18 cellular contexts compared by ENCODE assay signal in the genomic region with DNA sequence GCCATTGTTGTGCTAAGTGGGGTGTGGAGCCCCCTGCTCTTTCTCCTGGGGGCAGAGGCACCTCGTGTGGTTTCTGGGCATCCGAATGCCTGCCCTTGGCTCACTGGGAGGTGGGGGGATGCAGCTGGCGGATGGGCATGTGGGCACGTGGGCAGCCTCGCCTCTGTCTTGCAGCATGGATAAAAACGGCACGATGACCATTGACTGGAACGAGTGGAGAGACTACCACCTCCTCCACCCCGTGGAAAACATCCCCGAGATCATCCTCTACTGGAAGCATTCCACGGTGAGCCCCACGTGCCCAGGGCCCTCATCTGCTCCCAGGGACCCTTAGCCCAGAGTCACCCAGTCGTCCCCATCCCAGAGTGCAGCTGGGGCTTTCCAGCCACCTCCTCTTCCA. TPM values are rescaled to one million over a fixed set of nuclear protein-coding genes. Genes with fewer than 3 reads are reported as not detected.
A peak's percentile ranks its signal among the peaks of the same experiment; 100 is the strongest.
DNase-seq lines count a peak whose midpoint lies in the region; ATAC-seq, FAIRE-seq and TF ChIP-seq lines count a peak whose summit lies in the region.
"Had no signal": no experiment of that assay in that cellular context is flagged by ENCODE, and none has a peak within 500 bp of the region (broad histone marks: within the 10 kb centered on the region; RNA-seq: fewer than 3 reads in every experiment).

No MANE protein-coding gene starts in this region.

- no peak for TF ChIP-seq RAD21 in IMR-90 (IDR thresholded peaks at IDR 0.05; ENCODE audit: low read length)

- intact Hi-C loops in IMR-90 (cut with micrococcal nuclease) = no loop called here
- intact Hi-C loops in kidney (cut with DNase I) = no loop called here
- intact Hi-C loops in CD4-positive, alpha-beta T cell (cut with DNase I, micrococcal nuclease) = loop anchor here in 1 of 2 experiments (5.0 to 10.0 kb wide), 2 partner anchors 47 to 150 kb away; no protein-coding TSS in a partner anchor

- no peak for TF ChIP-seq POLR2A in IMR-90 (IDR thresholded peaks at IDR 0.05; ENCODE audit: low read depth, low read length)

- peak overlapping the region; percentile 12 for H3K27ac Mint-ChIP-seq in progenitor cell of endocrine pancreas
- H3K27ac Mint-ChIP-seq in CD4-positive, alpha-beta T cell = no peak overlapping the region

- 94% methylated on average over 6 of the region's 13 CpGs; no CpG with 5 or more reads in 1 of the 2 experiments for WGBS in IMR-90 (ENCODE audit: extremely low coverage in 2 of 2, insufficient read length in 1 of 2), 2 experiments

- H3K18ac ChIP-seq in IMR-90 (ENCODE audit: low read depth, low read length) = no peak overlapping the region

- dilution Hi-C loops in IMR-90 (cut with HindIII; ENCODE audit: low sequenced_read_pairs, unreplicated experiment) = no loop called here

- H3K4me2 ChIP-seq in IMR-90 (ENCODE audit: low read depth, low read length) = no peak overlapping the region

- peak overlapping the region; percentile 34 for H2AK9ac ChIP-seq in IMR-90 (replicated peaks; ENCODE audit: low read depth, low read length, poor library complexity)

- H4K91ac ChIP-seq in IMR-90 (ENCODE audit: insufficient read depth, low read depth, low read length) = no peak overlapping the region

- peaks cover 56% of the 10 kb centered on the region for H3K36me3 ChIP-seq in IMR-90 (ENCODE audit: control insufficient read depth, insufficient read depth, low read length)
- peaks cover 33 to 49% of the 10 kb centered on the region in 2 donors for H3K36me3 ChIP-seq in kidney (ENCODE audit: control insufficient read depth in 1 of 2, insufficient read depth in 2 of 2, low read length in 2 of 2)

- H3K27me3 ChIP-seq in IMR-90 (ENCODE audit: control insufficient read depth, insufficient read depth, low read length) = no peaks in the 10 kb centered on the region
- no peaks in the 10 kb centered on the region for H3K27me3 ChIP-seq in CD4-positive, alpha-beta T cell (ENCODE audit: control insufficient read depth, insufficient read depth, low read length)
- H3K27me3 ChIP-seq: Peyer's patch had no signal

- no peak overlapping the region for H4K5ac ChIP-seq in IMR-90 (ENCODE audit: low read depth, low read length)

- peaks cover 10% of the 10 kb centered on the region for H3K36me3 Mint-ChIP-seq in progenitor cell of endocrine pancreas (ENCODE audit: insufficient read depth)
- peaks cover 68% of the 10 kb centered on the region for H3K36me3 Mint-ChIP-seq in CD4-positive, alpha-beta T cell (ENCODE audit: low read depth)
- H3K36me3 Mint-ChIP-seq: natural killer cell had no signal

- H3K4me3 ChIP-seq in IMR-90 (ENCODE audit: insufficient read depth, low read depth, low read length) (no peak overlapping the region), kidney (ENCODE audit: low read length in 2 of 2) (peak overlapping the region in 1 of 2 donors; percentile 30)
- H3K4me3 ChIP-seq: Peyer's patch had no signal

- ATAC-seq in IMR-90 (ENCODE audit: low read depth) (no peak), GM18498 (IDR thresholded peaks at IDR 0.05; ENCODE audit: unreplicated experiment) (no peak)
- ATAC-seq in CD4-positive, alpha-beta T cell (ENCODE audit: poor library complexity) = no peak
- ATAC-seq: natural killer cell had no signal

- no peak overlapping the region for H2AK5ac ChIP-seq in IMR-90 (ENCODE audit: low read depth, low read length)

- no peak overlapping the region for H2AFZ ChIP-seq in IMR-90 (replicated peaks; ENCODE audit: low read length, poor library complexity)

- H3K14ac ChIP-seq in IMR-90 (replicated peaks; ENCODE audit: low read depth, low read length) = no peak overlapping the region

- no peak overlapping the region for H3K4me3 Mint-ChIP-seq in progenitor cell of endocrine pancreas (ENCODE audit: low read depth)
- H3K4me3 Mint-ChIP-seq in CD4-positive, alpha-beta T cell = no peak overlapping the region
- H3K4me3 Mint-ChIP-seq: activated naive CD8-positive, alpha-beta T cell; natural killer cell had no signal

- peaks cover 25% of the 10 kb centered on the region; the same call in 1 of the 2 replicates for H3K9me1 ChIP-seq in IMR-90 (ENCODE audit: insufficient read depth, low read length)

- peak overlapping the region; percentile 57 for H3K27ac ChIP-seq in C4-2B
- H3K27ac ChIP-seq in IMR-90 (ENCODE audit: insufficient read depth, low read length) = no peak overlapping the region
- H3K27ac ChIP-seq in kidney (ENCODE audit: low read depth in 2 of 2, low read length in 2 of 2) = peak overlapping the region; percentile 86 to 98
- no peak overlapping the region for H3K27ac ChIP-seq in CD4-positive, alpha-beta T cell (ENCODE audit: low read depth, low read length)
- H3K27ac ChIP-seq: epithelial cell of prostate had no signal

- no peaks in the 10 kb centered on the region for H3K9me3 ChIP-seq in IMR-90 (ENCODE audit: control insufficient read depth, insufficient read depth, low read length)
- H3K9me3 ChIP-seq in kidney (ENCODE audit: control insufficient read depth in 1 of 2, low read length in 2 of 2) = no peaks in the 10 kb centered on the region
- no peaks in the 10 kb centered on the region for H3K9me3 ChIP-seq in CD4-positive, alpha-beta T cell (ENCODE audit: control insufficient read depth, low read length)
- H3K9me3 ChIP-seq: Peyer's patch had no signal

- H2BK15ac ChIP-seq in IMR-90 (ENCODE audit: low read depth, low read length) = no peak overlapping the region

- peaks cover 27 to 82% of the 10 kb centered on the region in 2 experiments for H3K79me1 ChIP-seq in IMR-90 (ENCODE audit: low read depth in 1 of 2, low read length in 2 of 2)

- peaks cover 21% of the 10 kb centered on the region for H3K4me1 Mint-ChIP-seq in progenitor cell of endocrine pancreas (ENCODE audit: low read depth)
- H3K4me1 Mint-ChIP-seq in CD4-positive, alpha-beta T cell (ENCODE audit: low read depth) = peaks cover 58% of the 10 kb centered on the region

- H3K56ac ChIP-seq in IMR-90 (ENCODE audit: extremely low read depth, insufficient read depth, low read length) = no peak overlapping the region

- H3K9ac ChIP-seq in IMR-90 (ENCODE audit: low read depth, low read length) = no peak overlapping the region
- H3K9ac ChIP-seq in kidney (ENCODE audit: low read length in 2 of 2) = peak overlapping the region in 1 of 2 donors; percentile 69

- no peak for FAIRE-seq in kidney (lab: Jason Lieb, UNC)

- TF ChIP-seq CTCF in C4-2B (conservative IDR thresholded peaks at IDR 0.05) = no peak
- no peak for TF ChIP-seq CTCF in IMR-90 (conservative IDR thresholded peaks at IDR 0.05; ENCODE audit: low read depth, low read length)
- TF ChIP-seq CTCF in kidney (IDR thresholded peaks at IDR 0.05; ENCODE audit: borderline replicate concordance, extremely low read depth, insufficient read depth) = no peak
- TF ChIP-seq CTCF in progenitor cell of endocrine pancreas (IDR thresholded peaks at IDR 0.05; ENCODE audit: unreplicated experiment) = no peak
- TF ChIP-seq CTCF in CD4-positive, alpha-beta T cell (IDR thresholded peaks at IDR 0.05) = no peak

- H2BK120ac ChIP-seq in IMR-90 (ENCODE audit: low read depth, low read length) = no peak overlapping the region

- no peaks in the 10 kb centered on the region for H3K27me3 Mint-ChIP-seq in progenitor cell of endocrine pancreas
- no peaks in the 10 kb centered on the region for H3K27me3 Mint-ChIP-seq in CD4-positive, alpha-beta T cell
- H3K27me3 Mint-ChIP-seq: activated naive CD8-positive, alpha-beta T cell had no signal

- no peak for DNase-seq in IMR-90
- DNase-seq in kidney = peak; percentile 51
- no peak for DNase-seq in progenitor cell of endocrine pancreas (ENCODE audit: low spot score, unreplicated experiment)
- DNase-seq in NCI-H69 (lab: John Stamatoyannopoulos, UW) = no peak
- no peak for DNase-seq in CD4-positive, alpha-beta T cell
- DNase-seq in NCI-H510A (lab: John Stamatoyannopoulos, UW) = no peak
- DNase-seq: DMS79 treated with DMSO at 0.1 percent for 48 hours, natural killer cell, NCI-H187, NCI-H526 treated with DMSO at 0.1 percent for 48 hours, SW 1271 had no signal

- POLR2A ChIA-PET in IMR-90 (lab: Charles Lee; ENCODE audit: unreplicated experiment) = no interaction called here
- POLR2A ChIA-PET in CD4-positive, alpha-beta T cell (lab: Charles Lee) = interaction anchor here (0.6 kb wide), 1 partner anchor 21 kb away, joined by 3 read pairs; no protein-coding TSS in a partner anchor

- H3K4ac ChIP-seq in IMR-90 (ENCODE audit: low read depth, low read length) = no peak overlapping the region

- no peak overlapping the region for H3K23ac ChIP-seq in IMR-90 (ENCODE audit: low read depth, low read length)

- peaks cover 25% of the 10 kb centered on the region for H3K4me1 ChIP-seq in IMR-90 (ENCODE audit: control insufficient read depth, insufficient read depth, low read length)
- peaks cover 58% of the 10 kb centered on the region in 2 donors for H3K4me1 ChIP-seq in kidney (ENCODE audit: control insufficient read depth in 1 of 2, insufficient read depth in 1 of 2, low read depth in 1 of 2, low read length in 2 of 2)

- H2BK20ac ChIP-seq in IMR-90 (ENCODE audit: low read depth, low read length) = no peak overlapping the region

- H3K9me3 Mint-ChIP-seq in progenitor cell of endocrine pancreas (ENCODE audit: low read depth) = no peaks in the 10 kb centered on the region
- no peaks in the 10 kb centered on the region for H3K9me3 Mint-ChIP-seq in CD4-positive, alpha-beta T cell
- H3K9me3 Mint-ChIP-seq: natural killer cell had no signal

- BruUV-seq in IMR-90 (replicated peaks; lab: Mats Ljungman, UMichigan) = no TSS peak

- peaks cover 45% of the 10 kb centered on the region for H4K20me1 ChIP-seq in IMR-90 (ENCODE audit: insufficient read depth, low read length)

- CTCF ChIA-PET in IMR-90 (lab: Yijun Ruan, JAX) = no interaction called here
- CTCF ChIA-PET in CD4-positive, alpha-beta T cell (lab: Charles Lee) = no interaction called here

- no peak overlapping the region for H2BK5ac ChIP-seq in IMR-90 (ENCODE audit: low read depth, low read length, poor library complexity, severe bottlenecking)

- H4K8ac ChIP-seq in IMR-90 (ENCODE audit: low read depth in 2 of 2, low read length in 2 of 2) = no peak overlapping the region

- in situ Hi-C loops in IMR-90 (cut with MboI; ENCODE audit: low sequenced_read_pairs) = no loop called here

RNA-seq across cellular contexts. Expression of a gene that starts 25.3 kb away (rescaled TPM):
- 90.3 and 107 TPM in 2 replicates for total RNA-seq in IMR-90 (2012; rRNA removed)
- 99.2 and 100 TPM in 2 replicates for polyA plus RNA-seq in IMR-90 (2012; rRNA removed)
- 69.7 and 115 TPM in 2 replicates for polyA plus RNA-seq in IMR-90 (2012; cell fraction: cytosol; rRNA removed)
- polyA plus RNA-seq in IMR-90 (2012; cell fraction: nucleus; rRNA removed; ENCODE audit: low replicate concordance) = 116 and 217 TPM in 2 replicates
- total RNA-seq in kidney = 64.1 TPM
- polyA plus RNA-seq in kidney (ENCODE audit: insufficient read depth, low read depth, low replicate concordance) = 117 TPM
- 60.4 and 61.5 TPM in 2 replicates for total RNA-seq in progenitor cell of endocrine pancreas
- total RNA-seq in CD4-positive, alpha-beta T cell = 10 to 100 TPM; 43.7 to 43.8 TPM

RNA-seq across cellular contexts. Expression of a gene that starts 34.2 kb away (rescaled TPM):
- total RNA-seq in IMR-90 (2012; rRNA removed) = 17.9 and 20.3 TPM in 2 replicates
- polyA plus RNA-seq in IMR-90 (2012; rRNA removed) = 14.0 and 19.1 TPM in 2 replicates
- 11.0 and 16.7 TPM in 2 replicates for polyA plus RNA-seq in IMR-90 (2012; cell fraction: cytosol; rRNA removed)
- polyA plus RNA-seq in IMR-90 (2012; cell fraction: nucleus; rRNA removed; ENCODE audit: low replicate concordance) = 61.0 and 98.5 TPM in 2 replicates
- 24.9 TPM for total RNA-seq in kidney
- 20.4 TPM for polyA plus RNA-seq in kidney (ENCODE audit: insufficient read depth, low read depth, low replicate concordance)
- total RNA-seq in progenitor cell of endocrine pancreas = 9.7 and 10.0 TPM in 2 replicates
- 10 to 100 TPM; 16.9 to 17.7 TPM for total RNA-seq in CD4-positive, alpha-beta T cell

RNA-seq across cellular contexts. Expression of a gene that starts 35.1 kb away (rescaled TPM):
- total RNA-seq in IMR-90 (2012; rRNA removed) (8.3 and 9.7 TPM in 2 replicates), kidney (12.3 TPM), progenitor cell of endocrine pancreas (9.6 and 10.8 TPM in 2 replicates)
- polyA plus RNA-seq in IMR-90 (2012; rRNA removed) (10.1 and 10.4 TPM in 2 replicates), kidney (ENCODE audit: insufficient read depth, low read depth, low replicate concordance) (9.7 TPM)
- polyA plus RNA-seq in IMR-90 (2012; cell fraction: cytosol; rRNA removed) = 7.8 and 9.2 TPM in 2 replicates
- polyA plus RNA-seq in IMR-90 (2012; cell fraction: nucleus; rRNA removed; ENCODE audit: low replicate concordance) = 3.5 and 5.6 TPM in 2 replicates
- 10 to 100 TPM; 11.5 to 16.8 TPM for total RNA-seq in CD4-positive, alpha-beta T cell

RNA-seq across cellular contexts. Expression of a gene that starts 47.1 kb away (rescaled TPM):
- total RNA-seq in IMR-90 (2012; rRNA removed) (not detected in 2 replicates), kidney (198 TPM), progenitor cell of endocrine pancreas (not detected in 2 replicates)
- polyA plus RNA-seq in IMR-90 (2012; rRNA removed) (not detected in 2 replicates), kidney (ENCODE audit: insufficient read depth, low read depth, low replicate concordance) (8.2 TPM)
- not detected in 2 replicates for polyA plus RNA-seq in IMR-90 (2012; cell fraction: cytosol; rRNA removed)
- polyA plus RNA-seq in IMR-90 (2012; cell fraction: nucleus; rRNA removed; ENCODE audit: low replicate concordance) = not detected in 2 replicates
- not detected for total RNA-seq in CD4-positive, alpha-beta T cell
- total RNA-seq: cerebellum, LHCN-M2 had no signal

RNA-seq across cellular contexts. Expression of a gene that starts 57.9 kb away (rescaled TPM):
- 25.1 and 27.5 TPM in 2 replicates for total RNA-seq in IMR-90 (2012; rRNA removed)
- polyA plus RNA-seq in IMR-90 (2012; rRNA removed) = 103 and 146 TPM in 2 replicates
- polyA plus RNA-seq in IMR-90 (2012; cell fraction: cytosol; rRNA removed) = 190 and 213 TPM in 2 replicates
- polyA plus RNA-seq in IMR-90 (2012; cell fraction: nucleus; rRNA removed; ENCODE audit: low replicate concordance) = 36.9 and 66.7 TPM in 2 replicates
- total RNA-seq in kidney = 55.6 TPM
- polyA plus RNA-seq in kidney (ENCODE audit: insufficient read depth, low read depth, low replicate concordance) = 192 TPM
- 57.3 and 62.5 TPM in 2 replicates for total RNA-seq in progenitor cell of endocrine pancreas
- total RNA-seq in CD4-positive, alpha-beta T cell = 10 to 100 TPM; 53.6 to 55.9 TPM

Comparison
In these comparisons a context has a peak if more than half of its experiments do, and no peak if none do; other contexts are left out.
1. H3K27ac ChIP-seq: peak in C4-2B (single experiment) and kidney (2 of 2); none in IMR-90 (single experiment) and CD4-positive, alpha-beta T cell (single experiment).